Comparison of ENCODE assay signal across 17 cellular contexts in the genomic region with DNA sequence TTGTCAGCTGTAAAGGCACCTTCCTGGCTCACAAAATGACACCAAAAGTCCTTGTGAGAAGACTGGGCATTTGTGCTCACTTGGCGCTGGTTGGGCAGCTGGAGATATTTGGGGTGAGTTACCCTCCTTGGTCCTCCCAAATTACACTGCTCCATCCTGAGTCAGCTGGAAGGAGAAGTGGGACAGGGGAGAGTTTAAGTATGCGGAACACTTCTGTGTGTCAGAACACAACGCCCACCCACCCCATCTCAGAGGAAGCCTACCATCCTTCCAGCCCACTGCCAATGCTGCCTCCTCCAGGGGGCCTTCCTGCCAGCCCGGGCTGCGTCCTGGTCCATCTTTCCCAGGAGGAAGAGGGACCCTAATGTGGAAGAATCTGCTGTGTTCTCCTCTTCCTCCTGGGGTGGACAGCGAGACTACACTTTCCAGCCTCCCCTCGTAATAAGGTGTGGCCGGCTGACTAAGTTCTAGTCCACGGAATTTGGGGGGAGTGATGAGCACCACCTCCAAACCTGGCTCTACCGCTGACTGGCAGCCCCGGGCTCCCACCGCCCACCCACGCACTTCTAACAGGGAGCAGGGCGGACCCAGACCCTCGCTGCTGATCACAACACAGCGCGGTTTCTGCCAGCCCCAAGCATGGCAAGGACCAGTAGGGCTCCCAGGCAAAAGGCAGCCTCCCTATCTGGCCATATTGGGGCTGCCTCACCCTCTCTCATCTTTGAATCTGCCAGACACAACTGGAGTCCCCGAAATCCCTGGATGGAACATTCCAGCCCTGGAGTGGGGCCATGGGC.
DNase-seq lines count a peak whose midpoint lies in the region; ATAC-seq and TF ChIP-seq lines count a peak whose summit lies in the region.
"Had no signal": no experiment of that assay in that cellular context is flagged by ENCODE, and none has a peak within 500 bp of the region (broad histone marks: within the 10 kb centered on the region; RNA-seq: fewer than 3 reads in every experiment).

No MANE protein-coding gene starts in this region.

- H3K27ac ChIP-seq in heart right ventricle = no peak overlapping the region

- intact Hi-C loops in cardiac septum (cut with DNase I) = no loop called here
- intact Hi-C loops in heart right ventricle (cut with DNase I) = loop anchor here in 7 of 10 donors (5.0 to 10.0 kb wide), 3 partner anchors 99 to 251 kb away; no protein-coding TSS in a partner anchor
- intact Hi-C loops in posterior vena cava (cut with DNase I) = no loop called here

- no peaks in the 10 kb centered on the region for H3K9me3 ChIP-seq in heart right ventricle

- no peaks in the 10 kb centered on the region for H3K36me3 ChIP-seq in heart right ventricle

- ATAC-seq in heart right ventricle = no peak
- ATAC-seq: GM12878 had no signal

- no peak overlapping the region for H3K4me3 ChIP-seq in heart right ventricle
- H3K4me3 ChIP-seq: GM12878 had no signal

- 90 to 95% methylated on average over 18 of the region's 18 CpGs for WGBS in heart right ventricle, 2 donors

- DNase-seq in cardiac septum (ENCODE audit: low spot score) = peak; percentile 63
- DNase-seq in heart right ventricle = no peak
- DNase-seq in ecto neural progenitor cell (ENCODE audit: low spot score) = peak; percentile 37
- DNase-seq in posterior vena cava (ENCODE audit: low spot score) = peak; percentile 72
- no peak for DNase-seq in NCI-H774 (lab: John Stamatoyannopoulos, UW)
- DNase-seq in LoVo (ENCODE audit: low spot score) = no peak
- DNase-seq in mucosa of gallbladder (ENCODE audit: low spot score) = no peak
- DNase-seq: CD4-positive, CD25-positive, alpha-beta regulatory T cell; COR-L47; DND-41; GOT3; HCEC 1CT; IMR-90; NCI-H1694; NCI-H2081; NCI-H526 had no signal

- H3K4me1 ChIP-seq in heart right ventricle = peaks cover 2 to 36% (median 13%) of the 10 kb centered on the region in 9 donors

- no peak for TF ChIP-seq CTCF in heart right ventricle (IDR thresholded peaks at IDR 0.05)

- H3K27me3 ChIP-seq in heart right ventricle = no peaks in the 10 kb centered on the region

Comparison
In these comparisons a context has a peak if more than half of its experiments do, and no peak if none do; other contexts are left out.
1. DNase-seq: peak in cardiac septum (single experiment), ecto neural progenitor cell (single experiment) and posterior vena cava (single experiment); none in heart right ventricle (0 of 2), NCI-H774 (single experiment), LoVo (single experiment) and mucosa of gallbladder (single experiment).
2. intact Hi-C loops: an anchor here in heart right ventricle (5.0 to 10.0 kb wide); none called in cardiac septum and posterior vena cava.